ENCODE assay signal across 1 cellular context in genomic region chr17:7435676-7436555, GRCh38.
A peak's percentile ranks its signal among the peaks of the same experiment; 100 is the strongest.
TF ChIP-seq lines count a peak whose summit lies in the region.

No MANE protein-coding gene starts in this region.

TF ChIP-seq in HCT116, 20 proteins besides CTCF, POLR2A, EP300 and RAD21 (continued from another document):
- TF ChIP-seq MAX (IDR thresholded peaks at IDR 0.05): peak; percentile 74
- TF ChIP-seq ELF1 (IDR thresholded peaks at IDR 0.05; ENCODE audit: borderline replicate concordance, low read depth): no peak; the same call in 1 of the 2 replicates
- no peak for TF ChIP-seq CBX3 (IDR thresholded peaks at IDR 0.05; ENCODE audit: low read depth)
- TF ChIP-seq ZFX (IDR thresholded peaks at IDR 0.05): no peak
- TF ChIP-seq REST (IDR thresholded peaks at IDR 0.05; ENCODE audit: low read depth): no peak
- no peak for TF ChIP-seq CEBPB (IDR thresholded peaks at IDR 0.05; ENCODE audit: low read depth)
- TF ChIP-seq FOSL1 (IDR thresholded peaks at IDR 0.05; ENCODE audit: low read depth): no peak
- TF ChIP-seq SP1 (IDR thresholded peaks at IDR 0.05; ENCODE audit: low read depth): no peak
